2 cellular contexts compared by ENCODE assay signal in genomic region chr7:150680364-150680763, GRCh38. TPM values are rescaled to one million over a fixed set of nuclear protein-coding genes. Genes with fewer than 3 reads are reported as not detected.
"Had no signal": no experiment of that assay in that cellular context is flagged by ENCODE, and none has a peak within 500 bp of the region (broad histone marks: within the 10 kb centered on the region; RNA-seq: fewer than 3 reads in every experiment).

No MANE protein-coding gene starts in this region.

RNA-seq across cellular contexts. Expression of gene GIMAP2, which starts 5.1 kb away (rescaled TPM):
- total RNA-seq: cardiac muscle cell had no signal
- polyA plus RNA-seq: cardiac muscle cell had no signal

RNA-seq across cellular contexts. Expression of gene GIMAP1, which starts 36.0 kb away (rescaled TPM):
- total RNA-seq: foreskin keratinocyte had no signal
- polyA plus RNA-seq: cardiac muscle cell, foreskin keratinocyte had no signal

RNA-seq across cellular contexts. Expression of gene GIMAP6, which starts 48.2 kb away (rescaled TPM):
- total RNA-seq: foreskin keratinocyte had no signal
- polyA plus RNA-seq: cardiac muscle cell, foreskin keratinocyte had no signal

RNA-seq across cellular contexts. Expression of gene GIMAP5, which starts 56.9 kb away (rescaled TPM):
- total RNA-seq: foreskin keratinocyte had no signal
- polyA plus RNA-seq: foreskin keratinocyte had no signal
